ENCODE assay signal across 20 cellular contexts in genomic region chr15:81481326-81481725, GRCh38.
"Had no signal": no experiment of that assay in that cellular context is flagged by ENCODE, and none has a peak within 500 bp of the region (broad histone marks: within the 10 kb centered on the region; RNA-seq: fewer than 3 reads in every experiment).

No MANE protein-coding gene starts in this region.

- H3K36me3 Mint-ChIP-seq: activated naive CD8-positive, alpha-beta T cell treated with anti-CD3 and anti-CD28 coated beads for 36 hours; T-cell had no signal

- H3K4me3 ChIP-seq: cardiac muscle cell had no signal

- H3K4me3 Mint-ChIP-seq: activated CD8-positive, alpha-beta T cell treated with anti-CD3 and anti-CD28 coated beads for 36 hours; activated T-cell treated with anti-CD3 and anti-CD28 coated beads, Interleukin-2, amount 50 U/mL, for 72 hours; activated T-helper 17 cell treated with anti-CD3 and anti-CD28 coated beads, Interleukin-2, amount 50 U/mL, for 72 hours; T-cell had no signal

- H3K27me3 Mint-ChIP-seq: activated CD8-positive, alpha-beta T cell treated with anti-CD3 and anti-CD28 coated beads for 36 hours; activated naive CD8-positive, alpha-beta T cell treated with anti-CD3 and anti-CD28 coated beads for 36 hours had no signal

- H3K27me3 ChIP-seq: cardiac muscle cell had no signal

- H3K9me3 Mint-ChIP-seq: activated CD8-positive, alpha-beta T cell treated with anti-CD3 and anti-CD28 coated beads for 36 hours; activated naive CD8-positive, alpha-beta T cell treated with anti-CD3 and anti-CD28 coated beads for 36 hours; activated T-cell treated with anti-CD3 and anti-CD28 coated beads, Interleukin-2, amount 50 U/mL, for 72 hours; activated T-helper 17 cell treated with anti-CD3 and anti-CD28 coated beads, Interleukin-2, amount 50 U/mL, for 72 hours; T-cell had no signal

- H3K27ac ChIP-seq: cardiac muscle cell, RWPE1, WERI-Rb-1 had no signal

- H3K36me3 ChIP-seq: cardiac muscle cell, WERI-Rb-1 had no signal

- H3K4me1 Mint-ChIP-seq: activated T-helper 17 cell treated with anti-CD3 and anti-CD28 coated beads, Interleukin-2, amount 50 U/mL, for 72 hours had no signal

- DNase-seq: activated CD4-positive, alpha-beta T cell treated with anti-CD3 and anti-CD28 coated beads for 1 hour; activated CD4-positive, alpha-beta T cell treated with anti-CD3 and anti-CD28 coated beads for 48 hours; activated CD4-positive, alpha-beta T cell treated with anti-CD3 and anti-CD28 coated beads, Interleukin-2, amount 50 U/mL, for 4 hours; activated CD4-positive, CD25-positive, alpha-beta regulatory T cell; activated effector memory CD4-positive, alpha-beta T cell treated with anti-CD3 and anti-CD28 coated beads, Interleukin-2, amount 50 U/mL, for 16 hours; activated naive CD4-positive, alpha-beta T cell; activated naive CD4-positive, alpha-beta T cell treated with anti-CD3 and anti-CD28 coated beads, Interleukin-2, amount 50 U/mL, for 16 hours; activated naive CD8-positive, alpha-beta T cell treated with anti-CD3 and anti-CD28 coated beads for 36 hours; aorta; NCI-H1436 treated with DMSO at 0.1 percent for 48 hours; SIG-M5; T1000 had no signal

- ATAC-seq: activated T-cell treated with anti-CD3 and anti-CD28 coated beads, Interleukin-2, amount 50 U/mL, for 72 hours; activated T-helper 17 cell treated with anti-CD3 and anti-CD28 coated beads, Interleukin-2, amount 50 U/mL, for 72 hours; PC-3 had no signal

- H3K27ac Mint-ChIP-seq: activated CD8-positive, alpha-beta T cell treated with anti-CD3 and anti-CD28 coated beads for 36 hours; activated naive CD8-positive, alpha-beta T cell treated with anti-CD3 and anti-CD28 coated beads for 36 hours; activated T-cell treated with anti-CD3 and anti-CD28 coated beads, Interleukin-2, amount 50 U/mL, for 72 hours; activated T-helper 17 cell treated with anti-CD3 and anti-CD28 coated beads, Interleukin-2, amount 50 U/mL, for 72 hours; T-cell had no signal
